Comparison of ENCODE assay signal across 8 cellular contexts in the genomic region with DNA sequence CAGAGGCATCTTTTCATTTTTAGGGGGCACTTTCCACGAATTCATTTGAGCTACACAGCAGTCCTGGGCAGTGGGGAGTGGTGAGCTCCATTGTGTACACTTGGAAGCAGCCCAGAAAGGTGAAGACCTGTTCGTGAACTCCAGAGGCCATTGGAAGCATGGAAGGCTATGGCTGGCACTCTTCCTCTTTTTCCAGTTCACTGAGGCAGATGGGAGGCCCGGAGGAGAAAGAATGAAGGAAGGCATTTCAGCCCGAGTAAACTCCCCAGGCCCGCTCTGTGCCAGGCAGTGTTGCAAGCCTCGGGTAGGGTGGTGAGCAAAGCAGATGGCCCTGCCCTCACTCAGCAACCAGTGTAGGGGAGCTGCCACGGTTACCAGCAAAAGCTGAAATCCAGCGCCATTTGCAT. TPM values are rescaled to one million over a fixed set of nuclear protein-coding genes. Genes with fewer than 3 reads are reported as not detected.
DNase-seq lines count a peak whose midpoint lies in the region; ATAC-seq and TF ChIP-seq lines count a peak whose summit lies in the region.

No MANE protein-coding gene starts in this region.

- no peaks in the 10 kb centered on the region for H3K27me3 ChIP-seq in hepatocyte

- DNase-seq in DMS53 treated with DMSO at 0.1 percent for 48 hours (lab: John Stamatoyannopoulos, UW; ENCODE audit: unreplicated experiment): peak; percentile 88
- DNase-seq in Kasumi-1 (lab: John Stamatoyannopoulos, UW): peak; percentile 23 to 25
- DNase-seq in activated naive CD8-positive, alpha-beta T cell treated with anti-CD3 and anti-CD28 coated beads for 36 hours: no peak
- DNase-seq in hepatocyte (ENCODE audit: low spot score): peak; percentile 37
- DNase-seq in retinal pigment epithelial cell (ENCODE audit: low read depth): no peak
- no peak for DNase-seq in T-helper 9 cell

- peaks cover 41% of the 10 kb centered on the region for H3K79me2 ChIP-seq in hepatocyte

- peak overlapping the region; percentile 88 for H3K27ac ChIP-seq in hepatocyte

- H3K27ac Mint-ChIP-seq in activated naive CD8-positive, alpha-beta T cell treated with anti-CD3 and anti-CD28 coated beads for 36 hours: no peak overlapping the region

- TF ChIP-seq CTCF in hepatocyte (IDR thresholded peaks at IDR 0.05; ENCODE audit: poor library complexity) (no peak), retinal pigment epithelial cell (conservative IDR thresholded peaks at IDR 0.05; ENCODE audit: low read depth, low read length) (no peak)

- no peaks in the 10 kb centered on the region for H3K9me3 Mint-ChIP-seq in activated naive CD8-positive, alpha-beta T cell treated with anti-CD3 and anti-CD28 coated beads for 36 hours

- H3K4me1 Mint-ChIP-seq in activated naive CD8-positive, alpha-beta T cell treated with anti-CD3 and anti-CD28 coated beads for 36 hours: peaks cover 17% of the 10 kb centered on the region

- H3K9me2 ChIP-seq in hepatocyte (replicated peaks; ENCODE audit: insufficient read depth): no peaks in the 10 kb centered on the region

- H2AFZ ChIP-seq in hepatocyte: peak overlapping the region; percentile 60

- H3K4me1 ChIP-seq in hepatocyte (ENCODE audit: insufficient read depth): peaks cover 35% of the 10 kb centered on the region

- H3K4me3 Mint-ChIP-seq in activated naive CD8-positive, alpha-beta T cell treated with anti-CD3 and anti-CD28 coated beads for 36 hours: peak overlapping the region; percentile 92

- peaks cover 26% of the 10 kb centered on the region for H4K20me1 ChIP-seq in hepatocyte (ENCODE audit: insufficient read depth, poor library complexity, severe bottlenecking)

- H3K4me2 ChIP-seq in hepatocyte: peak overlapping the region; percentile 85

- peaks cover 21% of the 10 kb centered on the region for H3K36me3 Mint-ChIP-seq in activated naive CD8-positive, alpha-beta T cell treated with anti-CD3 and anti-CD28 coated beads for 36 hours

- ATAC-seq in GM21515 (IDR thresholded peaks at IDR 0.05; ENCODE audit: unreplicated experiment): no peak
- ATAC-seq in HG03521 (IDR thresholded peaks at IDR 0.05; ENCODE audit: unreplicated experiment): no peak

- H3K4me3 ChIP-seq in hepatocyte: peak overlapping the region; percentile 72
- peak overlapping the region; percentile 90 for H3K4me3 ChIP-seq in retinal pigment epithelial cell (ENCODE audit: low read length)

- no peaks in the 10 kb centered on the region for H3K36me3 ChIP-seq in hepatocyte (replicated peaks; ENCODE audit: insufficient read depth, low read depth)

- 23% methylated on average over 8 of the region's 8 CpGs for WGBS in hepatocyte (ENCODE audit: low lambda C conversion rate, missing lambda C conversion rate)

- H3K27me3 Mint-ChIP-seq in activated naive CD8-positive, alpha-beta T cell treated with anti-CD3 and anti-CD28 coated beads for 36 hours: peaks cover 34% of the 10 kb centered on the region

- H3K9me3 ChIP-seq in hepatocyte (ENCODE audit: low read depth): no peaks in the 10 kb centered on the region

RNA-seq across cellular contexts. Expression of a gene that starts 0.7 kb away (rescaled TPM):
- 10 to 100 TPM; 66.1 to 69.4 TPM for total RNA-seq in activated naive CD8-positive, alpha-beta T cell treated with anti-CD3 and anti-CD28 coated beads for 36 hours
- 282 and 297 TPM in 2 replicates for total RNA-seq in hepatocyte
- 242 and 318 TPM in 2 replicates for polyA plus RNA-seq in hepatocyte

Comparison
In these comparisons a context has a peak if more than half of its experiments do, and no peak if none do; other contexts are left out.
1. DNase-seq: peak in DMS53 treated with DMSO at 0.1 percent for 48 hours (single experiment), Kasumi-1 (2 of 2) and hepatocyte (single experiment); none in activated naive CD8-positive, alpha-beta T cell treated with anti-CD3 and anti-CD28 coated beads for 36 hours (single experiment), retinal pigment epithelial cell (single experiment) and T-helper 9 cell (single experiment).